Comparison of ENCODE assay signal across 9 cellular contexts in the genomic region with DNA sequence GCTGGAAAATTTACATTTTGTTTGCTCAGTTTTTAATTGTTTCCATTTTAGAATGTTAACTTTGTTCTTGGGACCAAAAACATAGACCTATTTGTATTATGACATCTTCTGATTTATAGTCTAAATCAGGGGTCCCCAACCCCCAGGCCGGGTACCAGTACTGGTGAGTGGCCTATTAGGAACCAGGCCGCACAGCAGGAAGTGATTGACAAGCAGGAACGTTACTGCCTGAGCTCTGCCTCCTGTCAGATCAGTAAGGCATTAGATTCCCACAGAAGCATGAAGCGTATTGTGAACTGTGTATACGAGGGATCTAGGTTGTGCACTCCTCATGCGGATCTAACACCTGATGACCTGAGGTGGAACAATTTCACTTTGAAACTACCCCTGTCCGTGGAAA. TPM values are rescaled to one million over a fixed set of nuclear protein-coding genes. Genes with fewer than 3 reads are reported as not detected.
"Had no signal": no experiment of that assay in that cellular context is flagged by ENCODE, and none has a peak within 500 bp of the region (broad histone marks: within the 10 kb centered on the region; RNA-seq: fewer than 3 reads in every experiment).

No MANE protein-coding gene starts in this region.

- DNase-seq: GDM1, GF-D8 had no signal

- H3K4me3 ChIP-seq: GM12878 had no signal

- ATAC-seq: GM12878 had no signal

- FAIRE-seq: G401.6, GM12878, GM12891, GM12892, GM18507, GM19239 had no signal

RNA-seq across cellular contexts. Expression of a gene that starts 51.9 kb away (rescaled TPM):
- total RNA-seq: G401, GM12878 had no signal
- polyA plus RNA-seq: GM12878 had no signal
